In genomic region chr20:24991897-24992419, GRCh38 we compare ENCODE assay signal across 8 cellular contexts. TPM values are rescaled to one million over a fixed set of nuclear protein-coding genes. Genes with fewer than 3 reads are reported as not detected.
DNase-seq lines count a peak whose midpoint lies in the region; ATAC-seq and TF ChIP-seq lines count a peak whose summit lies in the region.

No MANE protein-coding gene starts in this region.

- H3K4me3 Mint-ChIP-seq in progenitor cell of endocrine pancreas (ENCODE audit: low read depth), result peak overlapping the region; percentile 93

- H3K36me3 Mint-ChIP-seq in progenitor cell of endocrine pancreas (ENCODE audit: insufficient read depth), result peaks cover 2% of the 10 kb centered on the region

- peak; percentile 65 for DNase-seq in activated CD8-positive, alpha-beta memory T cell treated with anti-CD3 and anti-CD28 coated beads, Interleukin-2, amount 50 U/mL, for 48 hours
- DNase-seq in cardiac muscle cell (ENCODE audit: low read depth in 1 of 2, low spot score in 1 of 2), result peak; percentile 20 to 35
- DNase-seq in progenitor cell of endocrine pancreas (ENCODE audit: low spot score, unreplicated experiment), result no peak
- no peak for DNase-seq in 8988T
- no peak for DNase-seq in DMS153 (lab: John Stamatoyannopoulos, UW)

- H3K27ac ChIP-seq in cardiac muscle cell, result peak overlapping the region; percentile 48

- peaks cover 15% of the 10 kb centered on the region for H3K4me1 Mint-ChIP-seq in progenitor cell of endocrine pancreas (ENCODE audit: low read depth)

- TF ChIP-seq CTCF in cardiac muscle cell (IDR thresholded peaks at IDR 0.05; ENCODE audit: low read depth, low read length) (no peak), progenitor cell of endocrine pancreas (IDR thresholded peaks at IDR 0.05; ENCODE audit: unreplicated experiment) (no peak)

- H3K9me3 ChIP-seq in ES-I3 (ENCODE audit: control insufficient read depth, insufficient read depth, low read length) (no peaks in the 10 kb centered on the region), cardiac muscle cell (ENCODE audit: low read depth) (no peaks in the 10 kb centered on the region)

- no peaks in the 10 kb centered on the region for H3K9me3 Mint-ChIP-seq in progenitor cell of endocrine pancreas (ENCODE audit: low read depth)

- peak overlapping the region; percentile 96 for H3K27ac Mint-ChIP-seq in progenitor cell of endocrine pancreas

- H3K36me3 ChIP-seq in ES-I3 (ENCODE audit: insufficient read depth, low read length), result peaks cover 3% of the 10 kb centered on the region; the same call in 1 of the 2 replicates
- H3K36me3 ChIP-seq in cardiac muscle cell, result no peaks in the 10 kb centered on the region

- H3K4me3 ChIP-seq in cardiac muscle cell, result peak overlapping the region; percentile 57

- peaks cover 6% of the 10 kb centered on the region for H3K27me3 ChIP-seq in cardiac muscle cell

- H3K27me3 Mint-ChIP-seq in progenitor cell of endocrine pancreas, result peaks cover 13% of the 10 kb centered on the region

- H3K4me1 ChIP-seq in ES-I3 (ENCODE audit: insufficient read depth, low read length), result 0 out of 2 replicates have a peak, but pooled peaks cover 8% of the 10 kb centered on the region
- H3K4me1 ChIP-seq in cardiac muscle cell (ENCODE audit: low read depth), result peaks cover 8% of the 10 kb centered on the region

- ATAC-seq in GM21367 (IDR thresholded peaks at IDR 0.05; ENCODE audit: unreplicated experiment), result peak; percentile 10
- ATAC-seq in HG03571 (IDR thresholded peaks at IDR 0.05; ENCODE audit: unreplicated experiment), result peak; percentile 20

- peak overlapping the region; percentile 87 for H3K9ac ChIP-seq in ES-I3 (ENCODE audit: low read depth, low read length)

RNA-seq across cellular contexts. Expression of gene APMAP, which starts 0.6 kb away (rescaled TPM):
- total RNA-seq in cardiac muscle cell (50.4 and 60.6 TPM in 2 replicates), progenitor cell of endocrine pancreas (81.0 and 81.3 TPM in 2 replicates)
- polyA plus RNA-seq in cardiac muscle cell, result 81.2 and 90.2 TPM in 2 replicates

RNA-seq across cellular contexts. Expression of gene CST7, which starts 42.9 kb away (rescaled TPM):
- total RNA-seq in cardiac muscle cell (not detected in 2 replicates), progenitor cell of endocrine pancreas (not detected in 2 replicates)
- polyA plus RNA-seq in cardiac muscle cell, result 0.20 TPM in 1 of 2 replicates, not detected in the other

Comparison
In these comparisons a context has a peak if more than half of its experiments do, and no peak if none do; other contexts are left out.
1. DNase-seq: peak in activated CD8-positive, alpha-beta memory T cell treated with anti-CD3 and anti-CD28 coated beads, Interleukin-2, amount 50 U/mL, for 48 hours (single experiment) and cardiac muscle cell (2 of 2); none in progenitor cell of endocrine pancreas (single experiment), 8988T (single experiment) and DMS153 (single experiment).